ENCODE assay signal across 3 cellular contexts in genomic region chr11:2303627-2304155, GRCh38.
TF ChIP-seq lines count a peak whose summit lies in the region.

No MANE protein-coding gene starts in this region.

TF ChIP-seq in SK-N-SH, 30 proteins besides CTCF, POLR2A, EP300 and RAD21:
- TF ChIP-seq MXI1 (IDR thresholded peaks at IDR 0.05; ENCODE audit: low read depth, low read length), result peak; percentile 50; the same call in 1 of the 2 replicates
- TF ChIP-seq FOXM1 (IDR thresholded peaks at IDR 0.05; ENCODE audit: low read depth), result no peak
- no peak for TF ChIP-seq NRF1 (IDR thresholded peaks at IDR 0.05; ENCODE audit: low read depth, low read length)
- TF ChIP-seq RCOR1 (IDR thresholded peaks at IDR 0.05; ENCODE audit: low read length), result peak; percentile 29; the same call in 1 of the 2 replicates
- TF ChIP-seq GATA2 (CRISPR knock-in tag; IDR thresholded peaks at IDR 0.05), result peak; percentile 86
- no peak for TF ChIP-seq FOSL2 (IDR thresholded peaks at IDR 0.05; ENCODE audit: borderline replicate concordance, low read depth)
- peak; percentile 32 for TF ChIP-seq CHD2 (IDR thresholded peaks at IDR 0.05; ENCODE audit: low read length, partially characterized antibody)
- TF ChIP-seq FOXJ3 (CRISPR knock-in tag; IDR thresholded peaks at IDR 0.05), result peak; percentile 68; the same call in 1 of the 2 replicates
- TF ChIP-seq POLR2AphosphoS5 (IDR thresholded peaks at IDR 0.05; ENCODE audit: low read depth, low read length), result no peak

TF ChIP-seq in SK-N-SH treated with all-trans-retinoic acid at 6 μM for 48 hours, 23 proteins besides CTCF, POLR2A, EP300 and RAD21:
- TF ChIP-seq ARNTL (CRISPR knock-in tag; IDR thresholded peaks at IDR 0.05; ENCODE audit: borderline replicate concordance, low read depth), result no peak
- TF ChIP-seq ZNF8 (CRISPR knock-in tag; IDR thresholded peaks at IDR 0.05), result no peak
- no peak for TF ChIP-seq TOX (CRISPR knock-in tag; IDR thresholded peaks at IDR 0.05; ENCODE audit: borderline replicate concordance)
- TF ChIP-seq ZNF565 (CRISPR knock-in tag; conservative IDR thresholded peaks at IDR 0.05; ENCODE audit: low read depth), result no peak
- TF ChIP-seq SNAI2 (CRISPR knock-in tag; IDR thresholded peaks at IDR 0.05), result no peak
- TF ChIP-seq PATZ1 (CRISPR knock-in tag; IDR thresholded peaks at IDR 0.05; ENCODE audit: borderline replicate concordance), result no peak
- TF ChIP-seq POU6F1 (CRISPR knock-in tag; IDR thresholded peaks at IDR 0.05; ENCODE audit: borderline replicate concordance, low read depth), result no peak
- TF ChIP-seq CSDC2 (CRISPR knock-in tag; IDR thresholded peaks at IDR 0.05), result no peak
- no peak for TF ChIP-seq OSR1 (CRISPR knock-in tag; IDR thresholded peaks at IDR 0.05)
- no peak for TF ChIP-seq GLIS3 (CRISPR knock-in tag; IDR thresholded peaks at IDR 0.05)
- TF ChIP-seq ZFP3 (CRISPR knock-in tag; IDR thresholded peaks at IDR 0.05), result no peak

TF ChIP-seq in HepG2, 621 proteins besides CTCF, POLR2A, EP300 and RAD21:
- TF ChIP-seq HNF4A (CRISPR knock-in tag; IDR thresholded peaks at IDR 0.05), result 0 out of 2 replicates have a peak, but pooled peaks have one; percentile 6
- no peak for TF ChIP-seq ZNF441 (CRISPR knock-in tag; IDR thresholded peaks at IDR 0.05; ENCODE audit: borderline replicate concordance)
